ENCODE assay signal across 9 cellular contexts in genomic region chr19:56765107-56765506, GRCh38.
DNase-seq lines count a peak whose midpoint lies in the region; ATAC-seq and TF ChIP-seq lines count a peak whose summit lies in the region.
"Had no signal": no experiment of that assay in that cellular context is flagged by ENCODE, and none has a peak within 500 bp of the region (broad histone marks: within the 10 kb centered on the region; RNA-seq: fewer than 3 reads in every experiment).

No MANE protein-coding gene starts in this region.

- 2 to 3% (median 2%) methylated on average over 25 to 28 of the region's 28 CpGs for WGBS in heart left ventricle, 4 donors
- 2 to 3% (median 3%) methylated on average over 28 of the region's 28 CpGs for WGBS in psoas muscle, 3 donors

- in situ Hi-C loops in GM13977 (cut with MboI; ENCODE audit: low pct_unique_long_range_greater_than_20kb, low sequenced_read_pairs, unreplicated experiment), result no loop called here

- no peak for TF ChIP-seq POLR2A in heart left ventricle (IDR thresholded peaks at IDR 0.05)

- POLR2A ChIA-PET in CD8-positive, alpha-beta T cell (lab: Charles Lee), result no interaction called here

- no peaks in the 10 kb centered on the region for H3K4me1 ChIP-seq in CD8-positive, alpha-beta T cell (ENCODE audit: insufficient read depth, low read length)
- H3K4me1 ChIP-seq in heart left ventricle (peaks cover 0 to 10% (median 0%) of the 10 kb centered on the region in 12 donors), psoas muscle (no peaks in the 10 kb centered on the region)

- H3K9me3 Mint-ChIP-seq in CD8-positive, alpha-beta T cell, result peaks cover 48% of the 10 kb centered on the region
- peaks cover 49% of the 10 kb centered on the region for H3K9me3 Mint-ChIP-seq in activated T-cell treated with anti-CD3 and anti-CD28 coated beads, Interleukin-2, amount 50 U/mL, for 4 hours

- no peak overlapping the region for H3K27ac Mint-ChIP-seq in CD8-positive, alpha-beta T cell

- no peaks in the 10 kb centered on the region for H3K36me3 ChIP-seq in CD8-positive, alpha-beta T cell (ENCODE audit: insufficient read depth, low read length)
- no peaks in the 10 kb centered on the region for H3K36me3 ChIP-seq in heart left ventricle
- no peaks in the 10 kb centered on the region for H3K36me3 ChIP-seq in psoas muscle (ENCODE audit: insufficient read depth in 1 of 2, low read depth in 1 of 2)

- no peak overlapping the region for H3K27ac ChIP-seq in CD8-positive, alpha-beta T cell (ENCODE audit: low read depth, low read length)
- H3K27ac ChIP-seq in heart left ventricle (no peak overlapping the region), psoas muscle (no peak overlapping the region)
- H3K27ac ChIP-seq: KMS-11 had no signal

- H3K4me1 Mint-ChIP-seq in CD8-positive, alpha-beta T cell (ENCODE audit: low read depth), result peaks cover 10% of the 10 kb centered on the region
- H3K4me1 Mint-ChIP-seq in activated T-cell treated with anti-CD3 and anti-CD28 coated beads, Interleukin-2, amount 50 U/mL, for 4 hours (ENCODE audit: low read depth), result peaks cover 10% of the 10 kb centered on the region

- no peak for ATAC-seq in CD8-positive, alpha-beta T cell
- no peak for ATAC-seq in activated T-cell treated with anti-CD3 and anti-CD28 coated beads, Interleukin-2, amount 50 U/mL, for 4 hours
- peak; percentile 69 to 95 (median 89) for ATAC-seq in heart left ventricle
- ATAC-seq in psoas muscle, result peak in 1 of 4 donors; percentile 53
- ATAC-seq in GM18873 (IDR thresholded peaks at IDR 0.05; ENCODE audit: low FRiP score, unreplicated experiment), result no peak
- no peak for ATAC-seq in GM19467 (IDR thresholded peaks at IDR 0.05; ENCODE audit: unreplicated experiment)

- no peak for TF ChIP-seq CTCF in CD8-positive, alpha-beta T cell (IDR thresholded peaks at IDR 0.05)
- no peak for TF ChIP-seq CTCF in heart left ventricle (IDR thresholded peaks at IDR 0.05)
- TF ChIP-seq CTCF in psoas muscle (IDR thresholded peaks at IDR 0.05), result no peak
- TF ChIP-seq CTCF in GM13977 (IDR thresholded peaks at IDR 0.05; ENCODE audit: extremely low read depth, insufficient read depth, missing control alignments), result no peak

- intact Hi-C loops in CD8-positive, alpha-beta T cell (cut with DNase I, micrococcal nuclease), result no loop called here
- intact Hi-C loops in heart left ventricle (cut with DNase I) (no loop called here), psoas muscle (cut with DNase I) (no loop called here)

- H3K27me3 ChIP-seq in CD8-positive, alpha-beta T cell (ENCODE audit: insufficient read depth, low read length), result no peaks in the 10 kb centered on the region
- H3K27me3 ChIP-seq in heart left ventricle (no peaks in the 10 kb centered on the region), psoas muscle (ENCODE audit: insufficient read depth in 3 of 3, low read length in 2 of 3) (no peaks in the 10 kb centered on the region)

- CTCF ChIA-PET in CD8-positive, alpha-beta T cell (lab: Charles Lee), result no interaction called here

- H3K36me3 Mint-ChIP-seq in CD8-positive, alpha-beta T cell, result peaks cover 17% of the 10 kb centered on the region
- peaks cover 7% of the 10 kb centered on the region for H3K36me3 Mint-ChIP-seq in activated T-cell treated with anti-CD3 and anti-CD28 coated beads, Interleukin-2, amount 50 U/mL, for 4 hours (ENCODE audit: insufficient read depth)

- peak overlapping the region; percentile 43 for H3K4me3 ChIP-seq in CD8-positive, alpha-beta T cell (ENCODE audit: low read depth, low read length)
- H3K4me3 ChIP-seq in heart left ventricle (peak overlapping the region; percentile 27 to 71 (median 54)), psoas muscle (peak overlapping the region; percentile 55)

- DNase-seq in CD8-positive, alpha-beta T cell, result no peak
- DNase-seq in activated T-cell treated with anti-CD3 and anti-CD28 coated beads, Interleukin-2, amount 50 U/mL, for 4 hours, result no peak
- DNase-seq in heart left ventricle (peak; percentile 58 to 80 (median 73)), psoas muscle (peak; percentile 55 to 67), GM13977 (ENCODE audit: low spot score) (no peak)
- no peak for DNase-seq in effector CD4-positive, alpha-beta T cell

- peaks cover 9% of the 10 kb centered on the region for H3K27me3 Mint-ChIP-seq in CD8-positive, alpha-beta T cell (ENCODE audit: low read depth)
- peaks cover 2% of the 10 kb centered on the region for H3K27me3 Mint-ChIP-seq in activated T-cell treated with anti-CD3 and anti-CD28 coated beads, Interleukin-2, amount 50 U/mL, for 4 hours (ENCODE audit: low read depth)

- H3K9me3 ChIP-seq in CD8-positive, alpha-beta T cell (ENCODE audit: low read length), result no peaks in the 10 kb centered on the region
- peaks cover 0 to 24% (median 0%) of the 10 kb centered on the region in 12 donors for H3K9me3 ChIP-seq in heart left ventricle
- H3K9me3 ChIP-seq in psoas muscle, result peaks cover 14% of the 10 kb centered on the region

- H3K4me3 Mint-ChIP-seq in CD8-positive, alpha-beta T cell, result peak overlapping the region; percentile 72
- peak overlapping the region; percentile 55 for H3K4me3 Mint-ChIP-seq in activated T-cell treated with anti-CD3 and anti-CD28 coated beads, Interleukin-2, amount 50 U/mL, for 4 hours

Comparison
In these comparisons a context has a peak if more than half of its experiments do, and no peak if none do; other contexts are left out.
1. ATAC-seq: peak in heart left ventricle (4 of 4); none in CD8-positive, alpha-beta T cell (single experiment), activated T-cell treated with anti-CD3 and anti-CD28 coated beads, Interleukin-2, amount 50 U/mL, for 4 hours (0 of 2), GM18873 (single experiment) and GM19467 (single experiment).
2. DNase-seq: peak in heart left ventricle (5 of 5) and psoas muscle (2 of 2); none in CD8-positive, alpha-beta T cell (0 of 7), activated T-cell treated with anti-CD3 and anti-CD28 coated beads, Interleukin-2, amount 50 U/mL, for 4 hours (single experiment), effector CD4-positive, alpha-beta T cell (single experiment) and GM13977 (single experiment).
3. Peak in every context shown above with its lines, with median percentiles within 50 percentile points of each other: H3K4me3 ChIP-seq.